In genomic region chr19:18291590-18292459, GRCh38 we compare ENCODE assay signal across 8 cellular contexts. TPM values are rescaled to one million over a fixed set of nuclear protein-coding genes. Genes with fewer than 3 reads are reported as not detected.
DNase-seq lines count a peak whose midpoint lies in the region; FAIRE-seq and TF ChIP-seq lines count a peak whose summit lies in the region.

No MANE protein-coding gene starts in this region.

- 1% methylated on average over 45 to 75 of the region's 75 CpGs for WGBS in small intestine, 3 donors

- FAIRE-seq in bronchial epithelial cell (lab: Jason Lieb, UNC) (no peak), small intestine (lab: Jason Lieb, UNC) (no peak)

- TF ChIP-seq CTCF in WERI-Rb-1 (IDR thresholded peaks at IDR 0.05; ENCODE audit: low read depth, low read length) = no peak
- TF ChIP-seq CTCF in bronchial epithelial cell (IDR thresholded peaks at IDR 0.05; ENCODE audit: insufficient read depth, low read length, severe bottlenecking) = no peak

- peak overlapping the region; percentile 93 for H3K27ac ChIP-seq in WERI-Rb-1
- H3K27ac ChIP-seq in small intestine (ENCODE audit: low read depth in 1 of 2, low read length in 1 of 2) = peak overlapping the region; percentile 99

- H3K9me3 ChIP-seq in WERI-Rb-1 (ENCODE audit: severe bottlenecking) (no peaks in the 10 kb centered on the region), small intestine (ENCODE audit: control insufficient read depth, low read depth) (no peaks in the 10 kb centered on the region)

- peak overlapping the region; percentile 81 for H3K4me3 ChIP-seq in WERI-Rb-1 (ENCODE audit: low read depth, low read length)
- peak overlapping the region; percentile 43 for H3K4me3 ChIP-seq in bronchial epithelial cell (ENCODE audit: low read depth, low read length)
- H3K4me3 ChIP-seq in small intestine (ENCODE audit: low read depth in 1 of 2, low read length in 2 of 2) = peak overlapping the region; percentile 56

- no peaks in the 10 kb centered on the region for H3K27me3 ChIP-seq in WERI-Rb-1 (ENCODE audit: insufficient read depth, low read depth, severe bottlenecking)
- H3K27me3 ChIP-seq in bronchial epithelial cell (ENCODE audit: control insufficient read depth, insufficient read depth, low read length) = no peaks in the 10 kb centered on the region
- H3K27me3 ChIP-seq in small intestine (ENCODE audit: control insufficient read depth in 2 of 2, insufficient read depth in 2 of 2, low read length in 2 of 2) = no peaks in the 10 kb centered on the region

- H3K4me1 ChIP-seq in small intestine (ENCODE audit: control insufficient read depth in 2 of 2, insufficient read depth in 1 of 2, low read depth in 1 of 2, low read length in 1 of 2) = no peaks in the 10 kb centered on the region

- H3K36me3 ChIP-seq in WERI-Rb-1 = no peaks in the 10 kb centered on the region
- no peaks in the 10 kb centered on the region for H3K36me3 ChIP-seq in bronchial epithelial cell (ENCODE audit: control insufficient read depth, insufficient read depth, low read length)
- no peaks in the 10 kb centered on the region for H3K36me3 ChIP-seq in small intestine (ENCODE audit: control insufficient read depth in 2 of 2, insufficient read depth in 2 of 2, low read length in 2 of 2)

- DNase-seq in CD1c-positive myeloid dendritic cell (ENCODE audit: extremely low spot score) (peak; percentile 97), GM19240 (ENCODE audit: insufficient read length, low spot score) (peak; percentile 87), Kasumi-1 (lab: John Stamatoyannopoulos, UW) (peak; percentile 79 to 86), WERI-Rb-1 (peak; percentile 77), bronchial epithelial cell (ENCODE audit: low read depth) (peak; percentile 41), inferior parietal cortex (ENCODE audit: extremely low spot score) (peak; percentile 71), small intestine (peak; percentile 86), globus pallidus (ENCODE audit: low spot score) (no peak)

RNA-seq across cellular contexts. Expression of gene JUND, which starts 10.4 kb away (rescaled TPM):
- 54.0 and 89.0 TPM in 2 replicates for total RNA-seq in bronchial epithelial cell
- polyA plus RNA-seq in small intestine = 100 to 1,000 TPM; 129 to 211 (median 159) TPM

RNA-seq across cellular contexts. Expression of gene IQCN, which starts 17.6 kb away (rescaled TPM):
- under 0.01 TPM in 1 of 2 replicates, not detected in the other for total RNA-seq in bronchial epithelial cell
- polyA plus RNA-seq in small intestine = 10 to 100 TPM in 1 of 3 donors, 1 to 10 TPM in 2; 1.5 to 15.2 (median 5.4) TPM

RNA-seq across cellular contexts. Expression of gene LSM4, which starts 31.1 kb away (rescaled TPM):
- 208 and 260 TPM in 2 replicates for total RNA-seq in bronchial epithelial cell
- polyA plus RNA-seq in small intestine = 100 to 1,000 TPM; 166 to 269 (median 206) TPM

RNA-seq across cellular contexts. Expression of gene PGPEP1, which starts 48.6 kb away (rescaled TPM):
- 8.2 and 12.6 TPM in 2 replicates for total RNA-seq in bronchial epithelial cell
- 10 to 100 TPM; 29.1 to 47.0 (median 30.3) TPM for polyA plus RNA-seq in small intestine
